Comparison of ENCODE assay signal across 14 cellular contexts in the genomic region with DNA sequence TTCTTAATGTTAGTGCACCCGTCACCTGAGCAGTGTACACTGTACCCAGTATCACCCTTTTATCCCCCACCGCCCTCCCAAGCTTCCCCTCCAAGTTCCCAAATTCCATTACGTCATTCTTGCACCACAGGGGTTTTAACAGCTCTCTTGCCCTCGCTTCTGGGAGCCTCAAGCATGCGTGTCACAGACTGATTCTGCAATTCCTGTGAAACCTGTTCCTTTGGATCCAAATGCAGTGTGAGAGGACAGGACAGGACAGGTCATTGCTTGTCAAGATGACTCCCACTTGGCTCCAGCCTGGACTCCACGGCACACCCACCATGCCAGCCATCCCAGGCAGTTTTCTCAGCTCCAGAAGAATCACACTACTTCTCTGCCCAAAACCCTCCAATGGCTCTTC. TPM values are rescaled to one million over a fixed set of nuclear protein-coding genes. Genes with fewer than 3 reads are reported as not detected.
A peak's percentile ranks its signal among the peaks of the same experiment; 100 is the strongest.
DNase-seq lines count a peak whose midpoint lies in the region; ATAC-seq, FAIRE-seq and TF ChIP-seq lines count a peak whose summit lies in the region.
"Had no signal": no experiment of that assay in that cellular context is flagged by ENCODE, and none has a peak within 500 bp of the region (broad histone marks: within the 10 kb centered on the region; RNA-seq: fewer than 3 reads in every experiment).

No MANE protein-coding gene starts in this region.

- H3K27me3 ChIP-seq in GM23338 (ENCODE audit: insufficient read depth) (no peaks in the 10 kb centered on the region), astrocyte (ENCODE audit: insufficient read depth, low read length) (no peaks in the 10 kb centered on the region), ovary (no peaks in the 10 kb centered on the region)

- H3K36me3 Mint-ChIP-seq in GM23338 (ENCODE audit: low read depth), result peaks cover 67% of the 10 kb centered on the region
- H3K36me3 Mint-ChIP-seq in astrocyte (ENCODE audit: low read depth, unreplicated experiment), result peaks cover 25% of the 10 kb centered on the region

- no peak for TF ChIP-seq POLR2A in ovary (IDR thresholded peaks at IDR 0.05)

- intact Hi-C loops in left cardiac atrium (cut with DNase I) (no loop called here), ovary (cut with DNase I) (no loop called here)

- peaks cover 10% of the 10 kb centered on the region for H3K4me1 Mint-ChIP-seq in GM23338
- no peaks in the 10 kb centered on the region for H3K4me1 Mint-ChIP-seq in astrocyte (ENCODE audit: low read depth, unreplicated experiment)
- H3K4me1 Mint-ChIP-seq: neural crest cell had no signal

- TF ChIP-seq CTCF in GM23338 (conservative IDR thresholded peaks at IDR 0.05; ENCODE audit: low read depth in 2 of 2), result no peak
- TF ChIP-seq CTCF in astrocyte (IDR thresholded peaks at IDR 0.05; ENCODE audit: insufficient read depth, low read depth, low read length), result no peak
- no peak for TF ChIP-seq CTCF in ovary (IDR thresholded peaks at IDR 0.05)

- peaks cover 4% of the 10 kb centered on the region for H3K27me3 Mint-ChIP-seq in GM23338 (ENCODE audit: insufficient read depth, low read depth, poor library complexity)
- H3K27me3 Mint-ChIP-seq in astrocyte (ENCODE audit: low read depth, unreplicated experiment), result no peaks in the 10 kb centered on the region
- H3K27me3 Mint-ChIP-seq: activated naive CD4-positive, alpha-beta T cell treated with anti-CD3 and anti-CD28 coated beads, Interleukin-2, amount 50 U/mL, for 24 hours had no signal

- H3K9me3 ChIP-seq in astrocyte (ENCODE audit: insufficient read depth, low read depth, low read length) (no peaks in the 10 kb centered on the region), ovary (no peaks in the 10 kb centered on the region)

- H3F3A ChIP-seq in GM23338 (replicated peaks; ENCODE audit: low read depth), result no peaks in the 10 kb centered on the region

- H3K4me3 ChIP-seq in GM23338, result no peak overlapping the region
- no peak overlapping the region for H3K4me3 ChIP-seq in astrocyte (ENCODE audit: insufficient read depth, low read depth, low read length)
- no peak overlapping the region for H3K4me3 ChIP-seq in ovary

- TF ChIP-seq EP300 in ovary (IDR thresholded peaks at IDR 0.05), result no peak

- H3K36me3 ChIP-seq in GM23338 (ENCODE audit: insufficient read depth), result peaks cover 24% of the 10 kb centered on the region
- peaks cover 44% of the 10 kb centered on the region for H3K36me3 ChIP-seq in astrocyte (ENCODE audit: insufficient read depth, low read length)
- no peaks in the 10 kb centered on the region for H3K36me3 ChIP-seq in ovary

- H2AFZ ChIP-seq in GM23338, result no peak overlapping the region
- no peak overlapping the region for H2AFZ ChIP-seq in astrocyte (ENCODE audit: low read depth, low read length)

- H3K9me2 ChIP-seq in GM23338 (ENCODE audit: insufficient read depth), result no peaks in the 10 kb centered on the region

- H3K4me1 ChIP-seq in GM23338 (ENCODE audit: insufficient read depth), result no peaks in the 10 kb centered on the region; the same call in 1 of the 2 replicates
- no peaks in the 10 kb centered on the region for H3K4me1 ChIP-seq in astrocyte (ENCODE audit: insufficient read depth, low read length)
- peaks cover 6% of the 10 kb centered on the region for H3K4me1 ChIP-seq in ovary (ENCODE audit: insufficient read depth)

- no peak overlapping the region for H3K9ac ChIP-seq in astrocyte (ENCODE audit: low read length)

- no peak for FAIRE-seq in astrocyte (lab: Jason Lieb, UNC)

- H4K20me1 ChIP-seq in GM23338 (replicated peaks; ENCODE audit: insufficient read depth), result no peaks in the 10 kb centered on the region
- peaks cover 9% of the 10 kb centered on the region for H4K20me1 ChIP-seq in astrocyte (ENCODE audit: insufficient read depth, low read length)

- peak overlapping the region; percentile 97 for H3K27ac Mint-ChIP-seq in GM23338
- H3K27ac Mint-ChIP-seq in astrocyte (ENCODE audit: unreplicated experiment), result no peak overlapping the region
- H3K27ac Mint-ChIP-seq: activated naive CD4-positive, alpha-beta T cell treated with anti-CD3 and anti-CD28 coated beads, Interleukin-2, amount 50 U/mL, for 24 hours; HFFc6 had no signal

- 43 to 55% (median 43%) methylated on average over 6 of the region's 6 CpGs for WGBS in ovary, 3 donors

- no peak overlapping the region for H3K4me2 ChIP-seq in GM23338
- H3K4me2 ChIP-seq in astrocyte (ENCODE audit: low read length), result no peak overlapping the region

- no peaks in the 10 kb centered on the region for H3K9me3 Mint-ChIP-seq in GM23338
- no peaks in the 10 kb centered on the region for H3K9me3 Mint-ChIP-seq in astrocyte (ENCODE audit: unreplicated experiment)
- H3K9me3 Mint-ChIP-seq: activated naive CD4-positive, alpha-beta T cell treated with anti-CD3 and anti-CD28 coated beads, Interleukin-2, amount 50 U/mL, for 24 hours; HFFc6; neural crest cell had no signal

- H3K4me3 Mint-ChIP-seq in GM23338 (no peak overlapping the region), astrocyte (ENCODE audit: unreplicated experiment) (peak overlapping the region; percentile 66)
- H3K4me3 Mint-ChIP-seq: activated naive CD4-positive, alpha-beta T cell treated with anti-CD3 and anti-CD28 coated beads, Interleukin-2, amount 50 U/mL, for 24 hours; HFFc6; neural crest cell had no signal

- DNase-seq in GM23338 (ENCODE audit: low spot score), result peak; percentile 71
- no peak for DNase-seq in astrocyte (ENCODE audit: low read depth)
- no peak for DNase-seq in left cardiac atrium
- peak in 3 of 5 donors; percentile 43 to 66 (median 50) for DNase-seq in ovary
- no peak for DNase-seq in ACHN
- DNase-seq in epidermal melanocyte (ENCODE audit: insufficient read length, low spot score), result no peak
- DNase-seq: activated CD4-positive, alpha-beta T cell treated with anti-CD3 and anti-CD28 coated beads, Interleukin-2, amount 50 U/mL, for 4 hours; C1 segment of cervical spinal cord; HFFc6; NCI-H510A had no signal

- ATAC-seq in GM23338 (peak; percentile 74), left cardiac atrium (peak; percentile 61 to 64), GM21528 (IDR thresholded peaks at IDR 0.05; ENCODE audit: low FRiP score, unreplicated experiment) (no peak), GM19397 (IDR thresholded peaks at IDR 0.05; ENCODE audit: unreplicated experiment) (no peak)

- H3K79me2 ChIP-seq in GM23338 (replicated peaks; ENCODE audit: insufficient read depth) (no peaks in the 10 kb centered on the region; the same call in 1 of the 2 replicates), astrocyte (ENCODE audit: insufficient read depth, low read length) (no peaks in the 10 kb centered on the region)

- peak overlapping the region; percentile 86 for H3K27ac ChIP-seq in GM23338 (ENCODE audit: low read depth)
- no peak overlapping the region for H3K27ac ChIP-seq in astrocyte (ENCODE audit: low read depth, low read length)
- H3K27ac ChIP-seq in ovary, result peak overlapping the region in 1 of 2 donors; percentile 29

- in situ Hi-C loops in ACHN (cut with HindIII; ENCODE audit: low pct_ligation_motif_present, low pct_unique_long_range_greater_than_20kb, low sequenced_read_pairs), result no loop called here

TF ChIP-seq in GM23338, 12 proteins besides CTCF, POLR2A, EP300 and RAD21:
- TF ChIP-seq CREB1 (CRISPR knock-in tag; IDR thresholded peaks at IDR 0.05; ENCODE audit: low read depth), result peak; percentile 30; the same call in 1 of the 2 replicates
- no peak for TF ChIP-seq EZH2 (IDR thresholded peaks at IDR 0.05; ENCODE audit: low read depth, unreplicated experiment)
- TF ChIP-seq JUNB (IDR thresholded peaks at IDR 0.05; ENCODE audit: unreplicated experiment), result no peak

RNA-seq across cellular contexts. Expression of gene CYB5D2, which starts 44.1 kb away (rescaled TPM):
- total RNA-seq in GM23338 (2014; rRNA removed; shearing (Covaris generic)), result 8.6 and 11.8 TPM in 2 replicates
- polyA plus RNA-seq in GM23338 (2016; fragmentation: Nextera tagmentation; extraction: Ambion mirVana), result 4.7 and 4.8 TPM in 2 replicates
- total RNA-seq in astrocyte, result 10.8 and 15.4 TPM in 2 replicates
- 10 to 100 TPM in 1 of 2 donors, 1 to 10 TPM in 1; 8.0 to 12.7 TPM for total RNA-seq in left cardiac atrium
- 10 to 100 TPM; 12.2 to 38.9 (median 18.5) TPM for total RNA-seq in ovary
- polyA plus RNA-seq in ovary, result 10 to 100 TPM; 16.9 to 28.9 TPM

RNA-seq across cellular contexts. Expression of gene ZZEF1, which starts 44.2 kb away (rescaled TPM):
- total RNA-seq in GM23338 (2014; rRNA removed; shearing (Covaris generic)), result 20.0 and 23.6 TPM in 2 replicates
- polyA plus RNA-seq in GM23338 (2016; fragmentation: Nextera tagmentation; extraction: Ambion mirVana), result 1.8 and 2.5 TPM in 2 replicates
- 31.8 and 32.7 TPM in 2 replicates for total RNA-seq in astrocyte
- total RNA-seq in left cardiac atrium, result 10 to 100 TPM; 26.5 to 38.4 TPM
- 10 to 100 TPM; 36.4 to 60.8 (median 46.7) TPM for total RNA-seq in ovary
- polyA plus RNA-seq in ovary, result 10 to 100 TPM; 16.6 to 30.0 TPM

Comparison
In these comparisons a context has a peak if more than half of its experiments do, and no peak if none do; other contexts are left out.
1. ATAC-seq: peak in GM23338 (single experiment) and left cardiac atrium (2 of 2); none in GM21528 (single experiment) and GM19397 (single experiment).
2. DNase-seq: peak in GM23338 (single experiment) and ovary (3 of 5); none in astrocyte (single experiment), left cardiac atrium (single experiment), ACHN (single experiment) and epidermal melanocyte (single experiment).